In genomic region chr12:93377543-93378372, GRCh38 we compare ENCODE assay signal across 8 cellular contexts. TPM values are rescaled to one million over a fixed set of nuclear protein-coding genes. Genes with fewer than 3 reads are reported as not detected.
DNase-seq lines count a peak whose midpoint lies in the region; ATAC-seq, FAIRE-seq and TF ChIP-seq lines count a peak whose summit lies in the region.
"Not testable (repeated sequence)": the region's sequence is repeated elsewhere in the genome, so short reads cannot be mapped to it uniquely, and the experiment has no call there.

TSS of gene NUDT4 (plus strand) at chr12:93377925. CDS start at chr12:93378323, 398 bp downstream.

- peaks cover 7 to 13% (median 9%) of the 10 kb centered on the region in 3 donors for H3K4me1 ChIP-seq in pancreas
- H3K4me1 ChIP-seq in thyroid gland: peaks cover 26 to 32% of the 10 kb centered on the region in 2 donors

- not testable (repeated sequence) for H3K36me3 ChIP-seq in SU-DHL-6 (ENCODE audit: low read length); pancreas; thyroid gland

- not testable (repeated sequence) for H3K9me3 Mint-ChIP-seq in activated naive CD8-positive, alpha-beta T cell treated with anti-CD3 and anti-CD28 coated beads for 36 hours

- not testable (repeated sequence) for H3F3A ChIP-seq in SU-DHL-6 (ENCODE audit: insufficient read depth)

- H3K4me2 ChIP-seq in SU-DHL-6 (ENCODE audit: low read depth, low read length, poor library complexity, severe bottlenecking): peak within 1 kb of the TSS; percentile 69

- peaks cover 27% of the 10 kb centered on the region for H3K36me3 Mint-ChIP-seq in activated naive CD8-positive, alpha-beta T cell treated with anti-CD3 and anti-CD28 coated beads for 36 hours

- H3K27ac ChIP-seq in SU-DHL-6 (ENCODE audit: low read depth, low read length) (peak within 1 kb of the TSS; percentile 46), pancreas (peak within 1 kb of the TSS; percentile 85 to 95 (median 90)), thyroid gland (peak within 1 kb of the TSS; percentile 95 to 97 (median 96))

- H3K9me2 ChIP-seq in SU-DHL-6 (replicated peaks; ENCODE audit: insufficient read depth, low read length): not testable (repeated sequence)

- ATAC-seq in HG02759 (IDR thresholded peaks at IDR 0.05; ENCODE audit: unreplicated experiment) (peak; percentile 82), pancreas (peak; percentile 87 to 94 (median 92))

- intact Hi-C loops in head of caudate nucleus (cut with DNase I): loop anchor here (5.0 kb wide), 1 partner anchor 450 kb away; the partner anchor contains the start of gene EEA1
- intact Hi-C loops in pancreas (cut with DNase I); thyroid gland (cut with DNase I): not testable (repeated sequence)

- H3K9me3 ChIP-seq in SU-DHL-6 (ENCODE audit: insufficient read depth, low read length); pancreas; thyroid gland: not testable (repeated sequence)

- H3K4me3 ChIP-seq in GM12864 (ENCODE audit: low read depth, low read length) (peak within 1 kb of the TSS; percentile 64), SU-DHL-6 (ENCODE audit: insufficient read depth, low read length, poor library complexity, severe bottlenecking) (peak within 1 kb of the TSS; percentile 75), pancreas (peak within 1 kb of the TSS; percentile 78 to 95 (median 83)), thyroid gland (replicated peaks in 1 of 3) (peak within 1 kb of the TSS; percentile 72 to 98 (median 89))

- FAIRE-seq in pancreas (lab: Jason Lieb, UNC): not testable (repeated sequence)

- peak within 1 kb of the TSS; percentile 100 for H3K4me3 Mint-ChIP-seq in activated naive CD8-positive, alpha-beta T cell treated with anti-CD3 and anti-CD28 coated beads for 36 hours

- H3K79me2 ChIP-seq in SU-DHL-6 (ENCODE audit: insufficient read depth, low read length): peaks cover 44% of the 10 kb centered on the region

- peak within 1 kb of the TSS; percentile 100 for H3K27ac Mint-ChIP-seq in activated naive CD8-positive, alpha-beta T cell treated with anti-CD3 and anti-CD28 coated beads for 36 hours

- TF ChIP-seq CTCF in GM12864 (IDR thresholded peaks at IDR 0.05; ENCODE audit: low read depth, low read length, missing control alignments); SU-DHL-6 (IDR thresholded peaks at IDR 0.05; ENCODE audit: insufficient read depth, low read length, poor library complexity, severe bottlenecking); pancreas (IDR thresholded peaks at IDR 0.05): not testable (repeated sequence)
- TF ChIP-seq CTCF in thyroid gland (IDR thresholded peaks at IDR 0.05): peak in 1 of 6 experiments; percentile 24

- 1% methylated on average over 42 to 55 of the region's 89 CpGs for WGBS in pancreas, 2 donors
- 4 to 6% methylated on average over 4 to 12 of the region's 89 CpGs for WGBS in thyroid gland, 2 donors

- peak within 1 kb of the TSS; percentile 87 for H2AFZ ChIP-seq in SU-DHL-6 (ENCODE audit: low read depth, low read length, severe bottlenecking)

- TF ChIP-seq POLR2A in thyroid gland (IDR thresholded peaks at IDR 0.05): peak; percentile 78 to 99

- H3K27me3 Mint-ChIP-seq in activated naive CD8-positive, alpha-beta T cell treated with anti-CD3 and anti-CD28 coated beads for 36 hours: not testable (repeated sequence)

- H4K20me1 ChIP-seq in SU-DHL-6 (ENCODE audit: low read depth, low read length): peaks cover 12% of the 10 kb centered on the region; the same call in 1 of the 2 replicates

- H3K4me1 Mint-ChIP-seq in activated naive CD8-positive, alpha-beta T cell treated with anti-CD3 and anti-CD28 coated beads for 36 hours: peaks cover 37% of the 10 kb centered on the region

- H3K9ac ChIP-seq in SU-DHL-6 (ENCODE audit: low read length): peak within 1 kb of the TSS; percentile 66

- DNase-seq in GM12864 (ENCODE audit: low read depth) (peak; percentile 78), NCI-H1417 (lab: John Stamatoyannopoulos, UW) (peak; percentile 96 to 98 (median 97)), head of caudate nucleus (peak; percentile 82 to 98 (median 96)), pancreas (peak; percentile 95 to 100 (median 97)), thyroid gland (peak; percentile 98)
- peak; percentile 96 for DNase-seq in activated naive CD8-positive, alpha-beta T cell treated with anti-CD3 and anti-CD28 coated beads for 36 hours

- not testable (repeated sequence) for H3K27me3 ChIP-seq in SU-DHL-6 (ENCODE audit: low read length); pancreas; thyroid gland

RNA-seq across cellular contexts. Expression of gene NUDT4, which starts in this region (rescaled TPM):
- 10 to 100 TPM; 77.2 to 85.5 TPM for total RNA-seq in activated naive CD8-positive, alpha-beta T cell treated with anti-CD3 and anti-CD28 coated beads for 36 hours
- total RNA-seq in pancreas (10 to 100 TPM; 32.3 to 57.3 (median 45.5) TPM), thyroid gland (100 to 1,000 TPM; 102 to 125 (median 110) TPM)
- polyA plus RNA-seq in pancreas: 10 to 100 TPM; 16.0 to 77.5 TPM

Comparison
In these comparisons a context has a peak if more than half of its experiments do, and no peak if none do; other contexts are left out.
1. Peak in every context shown above with its lines: DNase-seq, ATAC-seq, H3K4me3 ChIP-seq and H3K27ac ChIP-seq.
2. H3K27ac ChIP-seq: peak in every context shown above with its lines; median percentile 96 in thyroid gland; 90 in pancreas; 46 in SU-DHL-6.